ENCODE assay signal across 18 cellular contexts in the genomic region with DNA sequence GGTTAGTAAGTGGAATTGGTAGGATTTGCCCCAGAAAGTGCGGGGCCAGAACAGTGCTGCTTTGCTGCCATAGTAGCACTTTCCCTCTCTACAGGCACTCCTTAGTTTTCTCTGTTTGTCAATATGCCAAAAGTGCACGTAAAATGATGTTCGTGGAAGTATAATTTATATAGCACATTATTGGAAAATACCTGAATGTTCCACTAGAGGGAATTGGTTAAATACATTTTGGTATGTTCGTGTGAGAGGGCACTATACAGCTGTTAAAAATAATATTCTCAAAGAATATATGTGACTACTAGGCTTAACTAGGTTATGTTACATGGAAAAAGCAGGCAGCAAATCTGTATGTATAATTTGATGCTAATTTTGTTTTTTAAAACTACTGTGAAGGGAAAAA.
DNase-seq lines count a peak whose midpoint lies in the region; ATAC-seq and TF ChIP-seq lines count a peak whose summit lies in the region.
"Had no signal": no experiment of that assay in that cellular context is flagged by ENCODE, and none has a peak within 500 bp of the region (broad histone marks: within the 10 kb centered on the region; RNA-seq: fewer than 3 reads in every experiment).

No MANE protein-coding gene starts in this region.

- no peak overlapping the region for H3K9ac ChIP-seq in HCT116 (ENCODE audit: low read length)

- WGBS in stomach, 5 donors, result 58 to 77% (median 75%) methylated on average over 4 of the region's 4 CpGs

- DNase-seq in HCT116 (ENCODE audit: low read depth, low spot score) (peak; percentile 10), NCI-H446 treated with DMSO at 0.1 percent for 48 hours (lab: John Stamatoyannopoulos, UW) (peak; percentile 18), endothelial cell (ENCODE audit: low spot score) (no peak), retinal pigment epithelial cell (ENCODE audit: low read depth) (no peak), NCI-H2029 treated with DMSO at 0.1 percent for 48 hours (lab: John Stamatoyannopoulos, UW) (no peak), stomach (no peak)
- DNase-seq: activated T-cell treated with anti-CD3 and anti-CD28 coated beads, Interleukin-2, amount 50 U/mL, for 72 hours; amniotic stem cell; CD4-positive, alpha-beta memory T cell; dorsolateral prefrontal cortex; gastrocnemius medialis; NCI-H1436 treated with DMSO at 0.1 percent for 48 hours; NCI-H82; sigmoid colon; stimulated activated naive CD8-positive, alpha-beta T cell treated with anti-CD3 and anti-CD28 coated beads, Interleukin-15, amount 100 ng/mL, for 72 hours had no signal

- H3K4me1 ChIP-seq in HCT116 (ENCODE audit: control insufficient read depth in 1 of 2, insufficient read depth in 2 of 2, low read length in 2 of 2) (no peaks in the 10 kb centered on the region; a peak in 1 of 4 replicates), stomach (no peaks in the 10 kb centered on the region)
- H3K4me1 ChIP-seq: gastrocnemius medialis, HAP-1, sigmoid colon had no signal

- H3K9me3 ChIP-seq in HCT116 (ENCODE audit: control insufficient read depth in 1 of 2, insufficient read depth in 1 of 2, low read depth in 1 of 2, low read length in 2 of 2) (no peaks in the 10 kb centered on the region), stomach (no peaks in the 10 kb centered on the region)
- H3K9me3 ChIP-seq: gastrocnemius medialis, HAP-1, sigmoid colon had no signal

- POLR2A ChIA-PET in HCT116 (lab: Charles Lee), result no interaction called here

- H4K20me1 ChIP-seq in HCT116 (ENCODE audit: insufficient read depth), result no peaks in the 10 kb centered on the region

- peaks cover 39% of the 10 kb centered on the region for H3K27me3 ChIP-seq in HCT116 (ENCODE audit: insufficient read depth, low read length)
- H3K27me3 ChIP-seq in stomach, result no peaks in the 10 kb centered on the region
- H3K27me3 ChIP-seq: sigmoid colon had no signal

- no peak overlapping the region for H3K4me3 ChIP-seq in HCT116 (replicated peaks in 1 of 2; ENCODE audit: low read depth in 1 of 2, low read length in 2 of 2)
- no peak overlapping the region for H3K4me3 ChIP-seq in retinal pigment epithelial cell (ENCODE audit: low read length)
- H3K4me3 ChIP-seq in stomach, result no peak overlapping the region
- H3K4me3 ChIP-seq: dorsolateral prefrontal cortex, gastrocnemius medialis, HAP-1, sigmoid colon had no signal

- CTCF ChIA-PET in HCT116 (lab: Charles Lee), result interaction anchor here (1.0 kb wide), 1 partner anchor 169 kb away, joined by 3 read pairs; no protein-coding TSS in a partner anchor

- BruUV-seq in HCT116 (replicated peaks; lab: Mats Ljungman, UMichigan), result no TSS peak

- H3K27me3 Mint-ChIP-seq in endothelial cell (ENCODE audit: unreplicated experiment), result no peaks in the 10 kb centered on the region
- H3K27me3 Mint-ChIP-seq: CD4-positive, alpha-beta memory T cell had no signal

- H3K27ac Mint-ChIP-seq in endothelial cell (ENCODE audit: unreplicated experiment), result no peak overlapping the region
- H3K27ac Mint-ChIP-seq: activated T-cell treated with anti-CD3 and anti-CD28 coated beads, Interleukin-2, amount 50 U/mL, for 72 hours; CD4-positive, alpha-beta memory T cell; stimulated activated naive CD8-positive, alpha-beta T cell treated with anti-CD3 and anti-CD28 coated beads, Interleukin-15, amount 100 ng/mL, for 72 hours had no signal

- peak; percentile 15 to 48 (median 27); a peak in 3 of 6 replicates for TF ChIP-seq CTCF in HCT116 (IDR thresholded peaks at IDR 0.05 in 2 of 3, conservative IDR thresholded peaks at IDR 0.05 in 1 of 3; ENCODE audit: borderline replicate concordance in 1 of 3, insufficient read depth in 1 of 3, low read depth in 2 of 3, low read length in 2 of 3)
- peak; percentile 69 for TF ChIP-seq CTCF in endothelial cell (IDR thresholded peaks at IDR 0.05; ENCODE audit: unreplicated experiment)
- TF ChIP-seq CTCF in retinal pigment epithelial cell (conservative IDR thresholded peaks at IDR 0.05; ENCODE audit: low read depth, low read length), result peak; percentile 4
- no peak for TF ChIP-seq CTCF in stomach (IDR thresholded peaks at IDR 0.05)

- no peak for TF ChIP-seq EP300 in stomach (IDR thresholded peaks at IDR 0.05)

- intact Hi-C loops in HCT116 (cut with micrococcal nuclease), result no loop called here
- intact Hi-C loops in stomach (cut with DNase I; ENCODE audit: low total_unique reads), result no loop called here

- no peaks in the 10 kb centered on the region for H3K36me3 Mint-ChIP-seq in endothelial cell (ENCODE audit: low read depth, unreplicated experiment)
- H3K36me3 Mint-ChIP-seq: CD4-positive, alpha-beta memory T cell had no signal

- peaks cover 2% of the 10 kb centered on the region for H3K4me1 Mint-ChIP-seq in endothelial cell (ENCODE audit: unreplicated experiment)
- H3K4me1 Mint-ChIP-seq: CD4-positive, alpha-beta memory T cell; stimulated activated naive CD8-positive, alpha-beta T cell treated with anti-CD3 and anti-CD28 coated beads, Interleukin-15, amount 100 ng/mL, for 72 hours had no signal

- TF ChIP-seq POLR2A in HCT116 (IDR thresholded peaks at IDR 0.05; ENCODE audit: borderline replicate concordance, extremely low read depth, insufficient read depth, insufficient read length) (no peak), stomach (IDR thresholded peaks at IDR 0.05) (no peak)

- TF ChIP-seq RAD21 in HCT116 (IDR thresholded peaks at IDR 0.05; ENCODE audit: low read depth), result peak; percentile 28; the same call in 1 of the 2 replicates

- H3K9me3 Mint-ChIP-seq in endothelial cell (ENCODE audit: unreplicated experiment), result no peaks in the 10 kb centered on the region
- H3K9me3 Mint-ChIP-seq: activated T-cell treated with anti-CD3 and anti-CD28 coated beads, Interleukin-2, amount 50 U/mL, for 72 hours; stimulated activated naive CD8-positive, alpha-beta T cell treated with anti-CD3 and anti-CD28 coated beads, Interleukin-15, amount 100 ng/mL, for 72 hours had no signal

- H3K27ac ChIP-seq in HCT116 (ENCODE audit: low read depth, low read length), result no peak overlapping the region
- H3K27ac ChIP-seq in stomach, result no peak overlapping the region
- H3K27ac ChIP-seq: dorsolateral prefrontal cortex, gastrocnemius medialis, sigmoid colon had no signal

- peak overlapping the region; percentile 20; the same call in 1 of the 2 replicates for H3K4me2 ChIP-seq in HCT116 (ENCODE audit: low read length)

- RAD21 ChIA-PET in HCT116 (lab: Charles Lee; ENCODE audit: low non-redundant PET in 1 of 2, low total read pairs in 2 of 2, uncharacterized antibody in 2 of 2, unreplicated experiment in 2 of 2), result no interaction called here

- no peaks in the 10 kb centered on the region for H3K9me2 ChIP-seq in HCT116 (ENCODE audit: insufficient read depth)

- ATAC-seq in HCT116, result peak; percentile 63; the same call in 1 of the 2 replicates
- ATAC-seq in GM19395 (IDR thresholded peaks at IDR 0.05; ENCODE audit: unreplicated experiment), result no peak
- ATAC-seq: activated CD4-positive, CD25-positive, alpha-beta regulatory T cell treated with anti-CD3 and anti-CD28 coated beads, Interleukin-2, amount 50 U/mL, for 24 hours; activated T-cell treated with anti-CD3 and anti-CD28 coated beads, Interleukin-2, amount 50 U/mL, for 72 hours; gastrocnemius medialis; stimulated activated naive CD8-positive, alpha-beta T cell treated with anti-CD3 and anti-CD28 coated beads, Interleukin-15, amount 100 ng/mL, for 72 hours had no signal

- no peak overlapping the region for H3K4me3 Mint-ChIP-seq in endothelial cell (ENCODE audit: unreplicated experiment)
- H3K4me3 Mint-ChIP-seq: activated T-cell treated with anti-CD3 and anti-CD28 coated beads, Interleukin-2, amount 50 U/mL, for 72 hours; CD4-positive, alpha-beta memory T cell; stimulated activated naive CD8-positive, alpha-beta T cell treated with anti-CD3 and anti-CD28 coated beads, Interleukin-15, amount 100 ng/mL, for 72 hours had no signal

- H3K36me3 ChIP-seq in HCT116 (ENCODE audit: control insufficient read depth in 1 of 2, insufficient read depth in 2 of 2, low read length in 2 of 2) (no peaks in the 10 kb centered on the region), stomach (no peaks in the 10 kb centered on the region)
- H3K36me3 ChIP-seq: gastrocnemius medialis, HAP-1, sigmoid colon had no signal

- H2AFZ ChIP-seq in HCT116 (ENCODE audit: low read depth, low read length, poor library complexity, severe bottlenecking), result no peak overlapping the region

- H3K79me2 ChIP-seq in HCT116 (ENCODE audit: insufficient read depth, low read length), result no peaks in the 10 kb centered on the region

TF ChIP-seq in HCT116, 20 proteins besides CTCF, POLR2A, EP300 and RAD21 (continues in another document):
- TF ChIP-seq CBX3 (IDR thresholded peaks at IDR 0.05; ENCODE audit: low read depth), result no peak
- no peak for TF ChIP-seq EGR1 (IDR thresholded peaks at IDR 0.05; ENCODE audit: low read depth)
- TF ChIP-seq, protein P1, sequence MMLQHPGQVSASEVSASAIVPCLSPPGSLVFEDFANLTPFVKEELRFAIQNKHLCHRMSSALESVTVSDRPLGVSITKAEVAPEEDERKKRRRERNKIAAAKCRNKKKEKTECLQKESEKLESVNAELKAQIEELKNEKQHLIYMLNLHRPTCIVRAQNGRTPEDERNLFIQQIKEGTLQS (IDR thresholded peaks at IDR 0.05), result no peak
- TF ChIP-seq JUND (IDR thresholded peaks at IDR 0.05), result no peak
- TF ChIP-seq, protein P2, sequence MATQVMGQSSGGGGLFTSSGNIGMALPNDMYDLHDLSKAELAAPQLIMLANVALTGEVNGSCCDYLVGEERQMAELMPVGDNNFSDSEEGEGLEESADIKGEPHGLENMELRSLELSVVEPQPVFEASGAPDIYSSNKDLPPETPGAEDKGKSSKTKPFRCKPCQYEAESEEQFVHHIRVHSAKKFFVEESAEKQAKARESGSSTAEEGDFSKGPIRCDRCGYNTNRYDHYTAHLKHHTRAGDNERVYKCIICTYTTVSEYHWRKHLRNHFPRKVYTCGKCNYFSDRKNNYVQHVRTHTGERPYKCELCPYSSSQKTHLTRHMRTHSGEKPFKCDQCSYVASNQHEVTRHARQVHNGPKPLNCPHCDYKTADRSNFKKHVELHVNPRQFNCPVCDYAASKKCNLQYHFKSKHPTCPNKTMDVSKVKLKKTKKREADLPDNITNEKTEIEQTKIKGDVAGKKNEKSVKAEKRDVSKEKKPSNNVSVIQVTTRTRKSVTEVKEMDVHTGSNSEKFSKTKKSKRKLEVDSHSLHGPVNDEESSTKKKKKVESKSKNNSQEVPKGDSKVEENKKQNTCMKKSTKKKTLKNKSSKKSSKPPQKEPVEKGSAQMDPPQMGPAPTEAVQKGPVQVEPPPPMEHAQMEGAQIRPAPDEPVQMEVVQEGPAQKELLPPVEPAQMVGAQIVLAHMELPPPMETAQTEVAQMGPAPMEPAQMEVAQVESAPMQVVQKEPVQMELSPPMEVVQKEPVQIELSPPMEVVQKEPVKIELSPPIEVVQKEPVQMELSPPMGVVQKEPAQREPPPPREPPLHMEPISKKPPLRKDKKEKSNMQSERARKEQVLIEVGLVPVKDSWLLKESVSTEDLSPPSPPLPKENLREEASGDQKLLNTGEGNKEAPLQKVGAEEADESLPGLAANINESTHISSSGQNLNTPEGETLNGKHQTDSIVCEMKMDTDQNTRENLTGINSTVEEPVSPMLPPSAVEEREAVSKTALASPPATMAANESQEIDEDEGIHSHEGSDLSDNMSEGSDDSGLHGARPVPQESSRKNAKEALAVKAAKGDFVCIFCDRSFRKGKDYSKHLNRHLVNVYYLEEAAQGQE (IDR thresholded peaks at IDR 0.05; ENCODE audit: low read depth), result no peak
- no peak for TF ChIP-seq YY1 (IDR thresholded peaks at IDR 0.05; ENCODE audit: extremely low read depth, insufficient replicate concordance, low read depth, low read length)

Comparison
In these comparisons a context has a peak if more than half of its experiments do, and no peak if none do; other contexts are left out.
1. DNase-seq: peak in HCT116 (single experiment) and NCI-H446 treated with DMSO at 0.1 percent for 48 hours (single experiment); none in endothelial cell (single experiment), retinal pigment epithelial cell (single experiment), NCI-H2029 treated with DMSO at 0.1 percent for 48 hours (single experiment) and stomach (single experiment).
2. CTCF ChIP-seq: peak in HCT116 (3 of 3), endothelial cell (single experiment) and retinal pigment epithelial cell (single experiment); none in stomach (0 of 7).